ENCODE assay signal across 17 cellular contexts in the genomic region with DNA sequence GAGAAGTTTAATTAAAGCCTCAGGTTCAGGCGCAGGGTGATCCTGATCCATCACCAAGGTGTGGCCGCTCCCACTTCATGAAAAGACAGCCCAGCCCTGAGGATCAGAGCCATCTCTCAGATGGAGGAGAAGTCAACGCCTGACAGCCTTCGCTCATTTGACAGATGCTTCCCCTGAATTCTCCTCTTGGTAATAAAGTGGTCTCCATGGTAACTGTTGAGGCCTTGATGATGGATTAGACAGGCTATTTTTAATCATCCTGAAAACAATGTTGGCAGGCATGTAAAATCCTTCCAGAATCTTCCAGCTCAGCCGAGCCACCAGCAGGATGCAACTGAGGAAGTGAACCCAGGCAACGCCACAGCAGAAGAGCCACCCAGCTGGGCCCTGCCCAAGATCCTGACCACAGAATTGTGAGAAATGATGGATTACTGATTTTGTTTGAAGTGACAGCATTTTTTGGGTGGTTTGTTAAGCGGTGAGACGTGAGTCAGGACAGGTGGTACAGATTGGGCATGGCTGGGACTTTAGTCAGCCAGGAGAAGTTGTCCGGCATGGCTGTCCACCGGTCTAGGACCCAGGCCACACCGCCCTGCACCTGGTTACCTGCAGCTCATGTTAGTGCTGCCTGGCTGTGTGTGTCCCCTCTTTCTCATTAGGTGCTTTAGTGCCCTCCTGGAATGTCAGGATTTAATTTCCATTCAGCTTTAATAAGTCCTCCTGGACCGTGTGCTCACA.
DNase-seq lines count a peak whose midpoint lies in the region; ATAC-seq, FAIRE-seq and TF ChIP-seq lines count a peak whose summit lies in the region.
"Had no signal": no experiment of that assay in that cellular context is flagged by ENCODE, and none has a peak within 500 bp of the region (broad histone marks: within the 10 kb centered on the region; RNA-seq: fewer than 3 reads in every experiment).

No MANE protein-coding gene starts in this region.

- intact Hi-C loops in HCT116 (cut with micrococcal nuclease) (no loop called here), kidney (cut with DNase I) (no loop called here), thyroid gland (cut with DNase I) (no loop called here)

- POLR2A ChIA-PET in HCT116 (lab: Charles Lee) = no interaction called here

- 0 out of 2 replicates have a peak overlapping the region, but pooled peaks have one; percentile 7 for H3K9ac ChIP-seq in HCT116 (ENCODE audit: low read length)
- H3K9ac ChIP-seq in kidney (ENCODE audit: low read length in 2 of 2) = no peak overlapping the region

- H3K27ac ChIP-seq in HCT116 (ENCODE audit: low read depth, low read length) = no peak overlapping the region; the same call in 1 of the 2 replicates
- peak overlapping the region; percentile 52 for H3K27ac ChIP-seq in RWPE2 (ENCODE audit: poor library complexity, severe bottlenecking)
- peak overlapping the region in 1 of 2 donors; percentile 30 for H3K27ac ChIP-seq in kidney (ENCODE audit: low read depth in 2 of 2, low read length in 2 of 2)
- H3K27ac ChIP-seq in thyroid gland = peak overlapping the region; percentile 24 to 85 (median 70)

- H3K79me2 ChIP-seq in HCT116 (ENCODE audit: insufficient read depth, low read length) = no peaks in the 10 kb centered on the region

- TF ChIP-seq POLR2A in HCT116 (IDR thresholded peaks at IDR 0.05; ENCODE audit: borderline replicate concordance, extremely low read depth, insufficient read depth, insufficient read length) = no peak
- TF ChIP-seq POLR2A in thyroid gland (IDR thresholded peaks at IDR 0.05) = no peak

- TF ChIP-seq RAD21 in HCT116 (IDR thresholded peaks at IDR 0.05; ENCODE audit: low read depth) = no peak

- no peaks in the 10 kb centered on the region for H3K9me2 ChIP-seq in HCT116 (ENCODE audit: insufficient read depth)

- no TSS peak for BruUV-seq in HCT116 (replicated peaks; lab: Mats Ljungman, UMichigan)

- H2AFZ ChIP-seq in HCT116 (ENCODE audit: low read depth, low read length, poor library complexity, severe bottlenecking) = no peak overlapping the region

- H3K36me3 ChIP-seq in HCT116 (ENCODE audit: control insufficient read depth in 1 of 2, insufficient read depth in 2 of 2, low read length in 2 of 2) = no peaks in the 10 kb centered on the region
- no peaks in the 10 kb centered on the region for H3K36me3 ChIP-seq in RWPE2 (ENCODE audit: low read depth)
- H3K36me3 ChIP-seq in kidney (ENCODE audit: control insufficient read depth in 1 of 2, insufficient read depth in 2 of 2, low read length in 2 of 2) = no peaks in the 10 kb centered on the region
- no peaks in the 10 kb centered on the region for H3K36me3 ChIP-seq in thyroid gland
- H3K36me3 ChIP-seq: HAP-1 had no signal

- no peaks in the 10 kb centered on the region for H4K20me1 ChIP-seq in HCT116 (ENCODE audit: insufficient read depth)

- H3K27me3 ChIP-seq in HCT116 (ENCODE audit: insufficient read depth, low read length) (no peaks in the 10 kb centered on the region), RWPE2 (ENCODE audit: insufficient read depth, poor library complexity, severe bottlenecking) (no peaks in the 10 kb centered on the region), thyroid gland (no peaks in the 10 kb centered on the region)

- TF ChIP-seq CTCF in HCT116 (IDR thresholded peaks at IDR 0.05 in 2 of 3, conservative IDR thresholded peaks at IDR 0.05 in 1 of 3; ENCODE audit: borderline replicate concordance in 1 of 3, insufficient read depth in 1 of 3, low read depth in 2 of 3, low read length in 2 of 3) (no peak), RWPE2 (IDR thresholded peaks at IDR 0.05; ENCODE audit: poor library complexity, severe bottlenecking) (no peak), kidney (IDR thresholded peaks at IDR 0.05; ENCODE audit: borderline replicate concordance, extremely low read depth, insufficient read depth) (no peak), thyroid gland (IDR thresholded peaks at IDR 0.05) (no peak)

- FAIRE-seq in kidney (lab: Jason Lieb, UNC) = no peak

- H3K4me2 ChIP-seq in HCT116 (ENCODE audit: low read length) = peak overlapping the region; percentile 36

- ATAC-seq in HCT116 (peak; percentile 20; the same call in 1 of the 2 replicates), RWPE2 (ENCODE audit: low read depth) (peak; percentile 35), SK-N-SH treated with all-trans-retinoic acid at 6 μM for 48 hours (no peak)
- ATAC-seq: Panc1 had no signal

- CTCF ChIA-PET in HCT116 (lab: Charles Lee) = interaction anchor here (0.7 kb wide), 1 partner anchor 10 kb away, joined by 8 read pairs; no protein-coding TSS in a partner anchor

- H3K4me3 ChIP-seq in HCT116 (replicated peaks in 1 of 2; ENCODE audit: low read depth in 1 of 2, low read length in 2 of 2) = no peak overlapping the region
- H3K4me3 ChIP-seq in RWPE2 (ENCODE audit: severe bottlenecking) = no peak overlapping the region
- no peak overlapping the region for H3K4me3 ChIP-seq in kidney (ENCODE audit: low read length in 2 of 2)
- H3K4me3 ChIP-seq in thyroid gland (replicated peaks in 1 of 3) = no peak overlapping the region
- H3K4me3 ChIP-seq: HAP-1 had no signal

- H3K9me3 ChIP-seq in HCT116 (ENCODE audit: control insufficient read depth in 1 of 2, insufficient read depth in 1 of 2, low read depth in 1 of 2, low read length in 2 of 2) = no peaks in the 10 kb centered on the region
- H3K9me3 ChIP-seq in RWPE2 (ENCODE audit: severe bottlenecking) = no peaks in the 10 kb centered on the region
- H3K9me3 ChIP-seq in kidney (ENCODE audit: control insufficient read depth in 1 of 2, low read length in 2 of 2) = no peaks in the 10 kb centered on the region
- no peaks in the 10 kb centered on the region for H3K9me3 ChIP-seq in thyroid gland
- H3K9me3 ChIP-seq: HAP-1 had no signal

- RAD21 ChIA-PET in HCT116 (lab: Charles Lee; ENCODE audit: low non-redundant PET in 1 of 2, low total read pairs in 2 of 2, uncharacterized antibody in 2 of 2, unreplicated experiment in 2 of 2) = no interaction called here

- 88 to 90% methylated on average over 11 of the region's 12 CpGs for WGBS in thyroid gland, 2 donors

- no peak for DNase-seq in HCT116 (ENCODE audit: low read depth, low spot score)
- DNase-seq in RWPE2 (ENCODE audit: low spot score) = no peak
- peak; percentile 43 for DNase-seq in kidney
- DNase-seq in thyroid gland = no peak
- DNase-seq in retina = no peak
- no peak for DNase-seq in activated CD4-positive, alpha-beta T cell treated with anti-CD3 and anti-CD28 coated beads for 1 hour
- DNase-seq: CD8-positive, alpha-beta memory T cell; DMS 273 treated with DMSO at 0.1 percent for 48 hours; NCI-H1092 treated with DMSO at 0.1 percent for 48 hours; NCI-H1694; NCI-H2107; NCI-H226; NCI-H526; SHP77 had no signal

- H3K4me1 ChIP-seq in HCT116 (ENCODE audit: control insufficient read depth in 1 of 2, insufficient read depth in 2 of 2, low read length in 2 of 2) (peaks cover 11 to 22% of the 10 kb centered on the region in 2 experiments; a peak in 3 of 4 replicates), RWPE2 (ENCODE audit: insufficient read depth, poor library complexity, severe bottlenecking) (no peaks in the 10 kb centered on the region), kidney (ENCODE audit: control insufficient read depth in 1 of 2, insufficient read depth in 1 of 2, low read depth in 1 of 2, low read length in 2 of 2) (no peaks in the 10 kb centered on the region), thyroid gland (peaks cover 7 to 8% of the 10 kb centered on the region in 2 donors)
- H3K4me1 ChIP-seq: HAP-1 had no signal

TF ChIP-seq in HCT116, 20 proteins besides CTCF, POLR2A, EP300 and RAD21:
- TF ChIP-seq EGR1 (IDR thresholded peaks at IDR 0.05; ENCODE audit: low read depth) = no peak
- TF ChIP-seq ZNF274 (IDR thresholded peaks at IDR 0.05; ENCODE audit: low read depth, low read length) = no peak
- no peak for TF ChIP-seq FOSL1 (IDR thresholded peaks at IDR 0.05; ENCODE audit: low read depth)
- no peak for TF ChIP-seq ELF1 (IDR thresholded peaks at IDR 0.05; ENCODE audit: borderline replicate concordance, low read depth)
- TF ChIP-seq SP1 (IDR thresholded peaks at IDR 0.05; ENCODE audit: low read depth) = no peak
- TF ChIP-seq TCF7L2 (IDR thresholded peaks at IDR 0.05; ENCODE audit: borderline replicate concordance, extremely low read depth, insufficient read depth, insufficient read length) = no peak
- TF ChIP-seq EZH2 (IDR thresholded peaks at IDR 0.05) = no peak

TF ChIP-seq in SK-N-SH treated with all-trans-retinoic acid at 6 μM for 48 hours, 23 proteins besides CTCF, POLR2A, EP300 and RAD21:
- no peak for TF ChIP-seq PPARA (CRISPR knock-in tag; IDR thresholded peaks at IDR 0.05; ENCODE audit: borderline replicate concordance)
- no peak for TF ChIP-seq SNAI2 (CRISPR knock-in tag; IDR thresholded peaks at IDR 0.05)
- no peak for TF ChIP-seq ZC3H10 (CRISPR knock-in tag; IDR thresholded peaks at IDR 0.05)
- TF ChIP-seq ZFP30 (CRISPR knock-in tag; IDR thresholded peaks at IDR 0.05) = no peak
